17 cellular contexts compared by ENCODE assay signal in the genomic region with DNA sequence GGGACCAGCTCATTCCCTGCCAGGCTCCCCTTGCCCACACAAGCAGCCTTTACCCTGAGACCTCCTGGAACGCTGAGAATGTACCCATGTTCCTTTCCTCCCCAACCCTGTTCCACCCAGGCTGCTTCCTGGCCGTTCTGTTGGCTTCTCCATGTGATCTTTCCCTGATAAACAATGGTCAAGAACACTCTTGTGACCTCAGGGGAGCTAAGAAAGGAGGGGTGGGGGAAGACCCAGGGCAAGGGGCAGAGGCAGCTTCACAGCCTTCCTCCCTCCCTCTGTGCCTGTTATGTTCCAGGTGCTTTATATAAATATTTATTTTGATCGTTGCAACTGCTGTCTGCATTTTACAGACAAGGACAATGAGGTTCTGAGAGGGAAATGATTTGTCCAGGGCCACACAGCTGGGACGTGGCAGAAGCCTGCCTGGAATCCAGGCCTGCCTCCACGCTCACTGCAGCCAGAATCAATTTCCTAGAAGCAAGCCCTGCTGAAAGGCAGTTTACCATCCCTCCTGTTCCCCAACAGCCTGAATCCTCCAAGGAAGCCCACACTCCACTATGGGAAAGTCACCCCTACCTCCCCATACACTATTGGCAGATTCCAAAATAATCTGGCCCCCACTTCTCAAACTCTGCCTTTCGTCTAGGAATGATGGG. TPM values are rescaled to one million over a fixed set of nuclear protein-coding genes. Genes with fewer than 3 reads are reported as not detected.
A peak's percentile ranks its signal among the peaks of the same experiment; 100 is the strongest.
DNase-seq lines count a peak whose midpoint lies in the region; ATAC-seq and TF ChIP-seq lines count a peak whose summit lies in the region.
"Had no signal": no experiment of that assay in that cellular context is flagged by ENCODE, and none has a peak within 500 bp of the region (broad histone marks: within the 10 kb centered on the region; RNA-seq: fewer than 3 reads in every experiment).

No MANE protein-coding gene starts in this region.

- intact Hi-C loops in activated CD8-positive, alpha-beta T cell treated with anti-CD3 and anti-CD28 coated beads for 36 hours (cut with micrococcal nuclease) = loop anchor here (10.0 kb wide), 1 partner anchor 442 kb away; no protein-coding TSS in a partner anchor
- intact Hi-C loops in MCF 10A (cut with micrococcal nuclease) = no loop called here

- H3K9me3 Mint-ChIP-seq in activated CD8-positive, alpha-beta memory T cell treated with anti-CD3 and anti-CD28 coated beads, Interleukin-2, amount 10 ng/mL, durations not matched to agents 7 days and 5 days (ENCODE audit: low read depth) = no peaks in the 10 kb centered on the region
- no peaks in the 10 kb centered on the region for H3K9me3 Mint-ChIP-seq in activated CD8-positive, alpha-beta T cell treated with anti-CD3 and anti-CD28 coated beads for 36 hours
- H3K9me3 Mint-ChIP-seq in stimulated activated effector memory CD8-positive, alpha-beta T cell treated with anti-CD3 and anti-CD28 coated beads, Interleukin-12 subunit alpha, Interleukin-12 subunit beta, amount 100 ng/mL, for 72 hours = no peaks in the 10 kb centered on the region
- H3K9me3 Mint-ChIP-seq in MCF 10A (ENCODE audit: unreplicated experiment) = no peaks in the 10 kb centered on the region
- H3K9me3 Mint-ChIP-seq: stimulated activated naive B cell treated with anti-CD40 and anti-IgM and Interleukin-4, amounts not matched to agents 10 μg/mL and 1 μg/mL and 100 μg/mL, for 72 hours had no signal

- TF ChIP-seq CTCF in activated CD8-positive, alpha-beta T cell treated with anti-CD3 and anti-CD28 coated beads for 36 hours (IDR thresholded peaks at IDR 0.05) = no peak
- TF ChIP-seq CTCF in MCF 10A (IDR thresholded peaks at IDR 0.05; ENCODE audit: unreplicated experiment) = no peak

- H3K36me3 Mint-ChIP-seq in activated CD8-positive, alpha-beta memory T cell treated with anti-CD3 and anti-CD28 coated beads, Interleukin-2, amount 10 ng/mL, durations not matched to agents 7 days and 5 days = no peaks in the 10 kb centered on the region
- no peaks in the 10 kb centered on the region for H3K36me3 Mint-ChIP-seq in activated CD8-positive, alpha-beta T cell treated with anti-CD3 and anti-CD28 coated beads for 36 hours (ENCODE audit: low read depth)
- no peaks in the 10 kb centered on the region for H3K36me3 Mint-ChIP-seq in stimulated activated effector memory CD8-positive, alpha-beta T cell treated with anti-CD3 and anti-CD28 coated beads, Interleukin-12 subunit alpha, Interleukin-12 subunit beta, amount 100 ng/mL, for 72 hours
- H3K36me3 Mint-ChIP-seq in MCF 10A (ENCODE audit: insufficient read depth, unreplicated experiment) = peaks cover 34% of the 10 kb centered on the region

- peaks cover 32% of the 10 kb centered on the region for H3K4me1 Mint-ChIP-seq in activated CD8-positive, alpha-beta memory T cell treated with anti-CD3 and anti-CD28 coated beads, Interleukin-2, amount 10 ng/mL, durations not matched to agents 7 days and 5 days
- peaks cover 7% of the 10 kb centered on the region for H3K4me1 Mint-ChIP-seq in activated CD8-positive, alpha-beta T cell treated with anti-CD3 and anti-CD28 coated beads for 36 hours (ENCODE audit: low read depth)
- H3K4me1 Mint-ChIP-seq in stimulated activated effector memory CD8-positive, alpha-beta T cell treated with anti-CD3 and anti-CD28 coated beads, Interleukin-12 subunit alpha, Interleukin-12 subunit beta, amount 100 ng/mL, for 72 hours = peaks cover 17% of the 10 kb centered on the region
- H3K4me1 Mint-ChIP-seq in MCF 10A (ENCODE audit: insufficient read depth, unreplicated experiment) = peaks cover 20% of the 10 kb centered on the region

- H3K27ac Mint-ChIP-seq in activated CD8-positive, alpha-beta memory T cell treated with anti-CD3 and anti-CD28 coated beads, Interleukin-2, amount 10 ng/mL, durations not matched to agents 7 days and 5 days = no peak overlapping the region
- H3K27ac Mint-ChIP-seq in activated CD8-positive, alpha-beta T cell treated with anti-CD3 and anti-CD28 coated beads for 36 hours = no peak overlapping the region
- H3K27ac Mint-ChIP-seq in stimulated activated effector memory CD8-positive, alpha-beta T cell treated with anti-CD3 and anti-CD28 coated beads, Interleukin-12 subunit alpha, Interleukin-12 subunit beta, amount 100 ng/mL, for 72 hours = no peak overlapping the region
- H3K27ac Mint-ChIP-seq in MCF 10A (ENCODE audit: low read depth, unreplicated experiment) = no peak overlapping the region
- H3K27ac Mint-ChIP-seq: stimulated activated naive B cell treated with anti-CD40 and anti-IgM and Interleukin-4, amounts not matched to agents 10 μg/mL and 1 μg/mL and 100 μg/mL, for 72 hours had no signal

- no TSS peak for BruUV-seq in MCF 10A (replicated peaks; lab: Mats Ljungman, UMichigan)

- H3K4me3 Mint-ChIP-seq in activated CD8-positive, alpha-beta memory T cell treated with anti-CD3 and anti-CD28 coated beads, Interleukin-2, amount 10 ng/mL, durations not matched to agents 7 days and 5 days = peak overlapping the region; percentile 39
- peak overlapping the region; percentile 41 for H3K4me3 Mint-ChIP-seq in activated CD8-positive, alpha-beta T cell treated with anti-CD3 and anti-CD28 coated beads for 36 hours
- H3K4me3 Mint-ChIP-seq in stimulated activated effector memory CD8-positive, alpha-beta T cell treated with anti-CD3 and anti-CD28 coated beads, Interleukin-12 subunit alpha, Interleukin-12 subunit beta, amount 100 ng/mL, for 72 hours = peak overlapping the region; percentile 45
- H3K4me3 Mint-ChIP-seq in MCF 10A (ENCODE audit: unreplicated experiment) = no peak overlapping the region

- peaks cover 55% of the 10 kb centered on the region for H3K27me3 Mint-ChIP-seq in activated CD8-positive, alpha-beta memory T cell treated with anti-CD3 and anti-CD28 coated beads, Interleukin-2, amount 10 ng/mL, durations not matched to agents 7 days and 5 days
- H3K27me3 Mint-ChIP-seq in activated CD8-positive, alpha-beta T cell treated with anti-CD3 and anti-CD28 coated beads for 36 hours = peaks cover 58% of the 10 kb centered on the region
- H3K27me3 Mint-ChIP-seq in MCF 10A (ENCODE audit: insufficient read depth, unreplicated experiment) = no peaks in the 10 kb centered on the region

- no peak for DNase-seq in activated CD8-positive, alpha-beta memory T cell treated with anti-CD3 and anti-CD28 coated beads, Interleukin-2, amount 10 ng/mL, durations not matched to agents 7 days and 5 days
- no peak for DNase-seq in activated CD8-positive, alpha-beta memory T cell treated with anti-CD3 and anti-CD28 coated beads for 24 hours
- no peak for DNase-seq in activated CD8-positive, alpha-beta T cell treated with anti-CD3 and anti-CD28 coated beads for 36 hours
- DNase-seq in left lobe of liver (ENCODE audit: low spot score) (peak; percentile 38), MCF 10A (ENCODE audit: unreplicated experiment) (no peak), HT-29 (ENCODE audit: low spot score) (no peak), NCI-H1694 treated with DMSO at 0.1 percent for 48 hours (lab: John Stamatoyannopoulos, UW) (no peak)
- DNase-seq in stimulated activated effector memory CD8-positive, alpha-beta T cell treated with anti-CD3 and anti-CD28 coated beads, Interleukin-12 subunit alpha, Interleukin-12 subunit beta, amount 100 ng/mL, for 72 hours (ENCODE audit: low spot score in 2 of 2) = no peak
- DNase-seq: brain microvascular endothelial cell; effector memory CD4-positive, alpha-beta T cell; foreskin melanocyte; GDM1; Karpas-422; NCI-H146; stimulated activated naive B cell treated with anti-CD40 and anti-IgM and Interleukin-4, amounts not matched to agents 10 μg/mL and 1 μg/mL and 100 μg/mL, for 72 hours had no signal

- POLR2A ChIA-PET in activated CD8-positive, alpha-beta T cell treated with anti-CD3 and anti-CD28 coated beads for 36 hours (lab: Charles Lee) = interaction anchor here (2.1 kb wide), 1 partner anchor 13 kb away, joined by 9 read pairs; a partner anchor contains a TSS
- POLR2A ChIA-PET in MCF 10A (lab: Yijun Ruan, JAX) = interaction anchor here (0.6 to 10.9 kb wide), 5 partner anchors 8 to 630 kb away, joined by 3 to 176 read pairs (median 3); a partner anchor contains a TSS

- CTCF ChIA-PET in activated CD8-positive, alpha-beta memory T cell treated with anti-CD3 and anti-CD28 coated beads, Interleukin-2, amount 10 ng/mL, durations not matched to agents 7 days and 5 days (lab: Charles Lee) = interaction anchor here (1.0 to 4.1 kb wide), 6 partner anchors 9 to 439 kb away, joined by 3 to 16 read pairs (median 6); a partner anchor contains a TSS
- CTCF ChIA-PET in activated CD8-positive, alpha-beta T cell treated with anti-CD3 and anti-CD28 coated beads for 36 hours (lab: Charles Lee) = interaction anchor here (0.6 to 3.2 kb wide), 7 partner anchors 12 to 326 kb away, joined by 3 to 15 read pairs (median 3); a partner anchor contains a TSS
- CTCF ChIA-PET in MCF 10A (lab: Yijun Ruan, JAX) = interaction anchor here (0.6 to 10.4 kb wide), 8 partner anchors 9 to 300 kb away, joined by 3 to 211 read pairs (median 10); a partner anchor contains a TSS

- no peak for ATAC-seq in activated CD8-positive, alpha-beta memory T cell treated with anti-CD3 and anti-CD28 coated beads, Interleukin-2, amount 10 ng/mL, durations not matched to agents 7 days and 5 days
- ATAC-seq in activated CD8-positive, alpha-beta T cell treated with anti-CD3 and anti-CD28 coated beads for 36 hours = no peak
- no peak for ATAC-seq in left lobe of liver
- ATAC-seq in stimulated activated effector memory CD8-positive, alpha-beta T cell treated with anti-CD3 and anti-CD28 coated beads, Interleukin-12 subunit alpha, Interleukin-12 subunit beta, amount 100 ng/mL, for 72 hours = no peak
- ATAC-seq: activated CD4-positive, CD25-positive, alpha-beta regulatory T cell treated with anti-CD3 and anti-CD28 coated beads, Interleukin-2, amount 50 U/mL, for 24 hours had no signal

RNA-seq across cellular contexts. Expression of a gene that starts 3.9 kb away (rescaled TPM):
- 10 to 100 TPM in 1 of 2 experiments, 1 to 10 TPM in 1; 4.4 to 11.5 TPM for total RNA-seq in activated CD8-positive, alpha-beta memory T cell treated with anti-CD3 and anti-CD28 coated beads, Interleukin-2, amount 10 ng/mL, durations not matched to agents 7 days and 5 days
- 1 to 10 TPM; 2.0 to 2.1 TPM for total RNA-seq in activated CD8-positive, alpha-beta T cell treated with anti-CD3 and anti-CD28 coated beads for 36 hours
- total RNA-seq in left lobe of liver (41.3 TPM), MCF 10A (2022) (20.5 and 22.7 TPM in 2 replicates)
- 48.0 and 61.2 TPM in 2 replicates for total RNA-seq in HT-29 (2014; rRNA removed; shearing (Covaris generic))

RNA-seq across cellular contexts. Expression of a gene that starts 13.5 kb away (rescaled TPM):
- under 1 TPM in 1 of 2 experiments, not detected in 1; 0.42 TPM for total RNA-seq in activated CD8-positive, alpha-beta memory T cell treated with anti-CD3 and anti-CD28 coated beads, Interleukin-2, amount 10 ng/mL, durations not matched to agents 7 days and 5 days
- total RNA-seq in activated CD8-positive, alpha-beta T cell treated with anti-CD3 and anti-CD28 coated beads for 36 hours = not detected
- total RNA-seq in left lobe of liver (1.7 TPM), MCF 10A (2022) (not detected in 2 replicates)
- 2.9 and 4.6 TPM in 2 replicates for total RNA-seq in HT-29 (2014; rRNA removed; shearing (Covaris generic))
- total RNA-seq: NCI-H460 had no signal

RNA-seq across cellular contexts. Expression of a gene that starts 39.7 kb away (rescaled TPM):
- under 1 TPM; 0.26 to 0.67 TPM for total RNA-seq in activated CD8-positive, alpha-beta memory T cell treated with anti-CD3 and anti-CD28 coated beads, Interleukin-2, amount 10 ng/mL, durations not matched to agents 7 days and 5 days
- total RNA-seq in activated CD8-positive, alpha-beta T cell treated with anti-CD3 and anti-CD28 coated beads for 36 hours = under 1 TPM; 0.90 to 0.94 TPM
- 0.15 TPM for total RNA-seq in left lobe of liver
- 0.51 and 0.79 TPM in 2 replicates for total RNA-seq in MCF 10A (2022)
- 0.05 and 0.26 TPM in 2 replicates for total RNA-seq in HT-29 (2014; rRNA removed; shearing (Covaris generic))

RNA-seq across cellular contexts. Expression of a gene that starts 39.9 kb away (rescaled TPM):
- total RNA-seq in activated CD8-positive, alpha-beta memory T cell treated with anti-CD3 and anti-CD28 coated beads, Interleukin-2, amount 10 ng/mL, durations not matched to agents 7 days and 5 days = 100 to 1,000 TPM; 344 to 446 TPM
- 100 to 1,000 TPM; 558 to 566 TPM for total RNA-seq in activated CD8-positive, alpha-beta T cell treated with anti-CD3 and anti-CD28 coated beads for 36 hours
- total RNA-seq in left lobe of liver (727 TPM), MCF 10A (2022) (974 and 1,181 TPM in 2 replicates)
- total RNA-seq in HT-29 (2014; rRNA removed; shearing (Covaris generic)) = 227 and 266 TPM in 2 replicates

RNA-seq across cellular contexts. Expression of a gene that starts 46.9 kb away (rescaled TPM):
- 1 to 10 TPM; 2.7 to 6.0 TPM for total RNA-seq in activated CD8-positive, alpha-beta memory T cell treated with anti-CD3 and anti-CD28 coated beads, Interleukin-2, amount 10 ng/mL, durations not matched to agents 7 days and 5 days
- 1 to 10 TPM; 3.0 to 3.5 TPM for total RNA-seq in activated CD8-positive, alpha-beta T cell treated with anti-CD3 and anti-CD28 coated beads for 36 hours
- total RNA-seq in left lobe of liver (168 TPM), MCF 10A (2022) (2.9 and 3.2 TPM in 2 replicates)
- 0.64 and 1.5 TPM in 2 replicates for total RNA-seq in HT-29 (2014; rRNA removed; shearing (Covaris generic))
